ENCODE assay signal across 6 cellular contexts in the genomic region with DNA sequence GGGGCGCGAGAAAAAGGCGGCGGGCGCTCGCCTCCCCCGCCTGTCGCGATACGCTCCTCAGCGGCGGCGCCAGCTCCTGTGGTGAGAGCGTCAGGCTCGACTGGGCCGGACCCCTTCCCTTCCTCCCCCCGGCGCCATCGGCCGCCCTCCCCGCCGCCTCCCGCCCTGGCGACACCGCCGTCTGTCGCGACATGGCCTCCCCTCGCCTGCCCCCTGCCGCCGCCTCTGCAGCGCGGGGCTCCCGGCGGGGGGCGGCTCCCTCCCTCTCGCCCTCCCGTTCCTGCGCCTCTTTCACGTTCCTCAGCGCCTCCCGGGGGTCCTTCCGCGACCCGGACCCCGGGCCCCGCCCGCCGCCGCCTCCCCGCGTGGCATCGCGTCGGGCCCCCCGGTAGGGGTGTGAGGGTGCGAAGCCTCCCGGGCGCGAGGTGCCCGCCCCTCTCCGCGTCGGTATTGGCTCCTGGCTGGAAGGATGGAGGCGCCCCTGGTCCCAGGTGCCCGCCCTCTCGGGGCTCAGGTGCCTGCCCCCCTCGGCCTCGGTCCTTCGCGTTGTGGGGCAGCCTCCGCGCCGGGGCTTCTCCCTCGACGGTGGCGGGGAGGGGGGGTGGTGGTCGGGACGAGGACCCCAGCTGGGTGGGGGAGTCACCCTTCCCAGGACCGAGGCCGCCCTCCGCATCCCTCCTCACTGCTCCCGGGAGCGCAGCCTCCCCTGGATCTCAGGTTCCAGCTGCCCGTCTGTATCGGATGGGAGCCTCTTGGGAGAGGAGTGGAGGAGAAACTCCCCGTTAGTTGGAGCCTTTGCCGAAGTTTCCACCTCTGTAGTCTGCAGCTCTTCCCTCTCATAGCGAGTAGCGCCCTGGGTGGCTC. TPM values are rescaled to one million over a fixed set of nuclear protein-coding genes. Genes with fewer than 3 reads are reported as not detected.
DNase-seq lines count a peak whose midpoint lies in the region; ATAC-seq and TF ChIP-seq lines count a peak whose summit lies in the region.

No MANE protein-coding gene starts in this region.

- CTCF ChIA-PET in HEK293T (lab: Yijun Ruan, JAX), result no interaction called here

- H3K4me1 Mint-ChIP-seq in naive B cell, result peaks cover 46 to 52% (median 51%) of the 10 kb centered on the region in 3 donors

- DNase-seq in NCI-H1417 (lab: John Stamatoyannopoulos, UW), result peak in 2 of 3 experiments; percentile 39 to 44
- DNase-seq in NCI-H1417 treated with DMSO at 0.1 percent for 48 hours (lab: John Stamatoyannopoulos, UW), result no peak
- no peak for DNase-seq in astrocyte of the cerebellum (ENCODE audit: low read depth)
- DNase-seq in naive B cell, result peak; percentile 20
- no peak for DNase-seq in HEK293T (ENCODE audit: extremely low spot score)

- peaks cover 0 to 10% of the 10 kb centered on the region in 2 donors for H3K36me3 Mint-ChIP-seq in naive B cell

- ATAC-seq in naive B cell (ENCODE audit: low read depth in 2 of 2) (no peak), GM19351 (IDR thresholded peaks at IDR 0.05; ENCODE audit: unreplicated experiment) (no peak)

- no peaks in the 10 kb centered on the region for H3K9me3 Mint-ChIP-seq in naive B cell

- peak overlapping the region; percentile 70 to 99 (median 95) for H3K27ac Mint-ChIP-seq in naive B cell

- peak overlapping the region; percentile 83 to 96 (median 90) for H3K4me3 Mint-ChIP-seq in naive B cell

- POLR2A ChIA-PET in HEK293T (lab: Yijun Ruan, JAX), result interaction anchor here (1.0 to 2.0 kb wide), 5 partner anchors 18 to 54 kb away, joined by 4 to 14 read pairs (median 4); a partner anchor contains a TSS

- no peak for TF ChIP-seq CTCF in astrocyte of the cerebellum (IDR thresholded peaks at IDR 0.05; ENCODE audit: low read depth, low read length, missing control alignments)

- H3K27me3 Mint-ChIP-seq in naive B cell, result no peaks in the 10 kb centered on the region

- peak overlapping the region; percentile 86 for H3K4me3 ChIP-seq in astrocyte of the cerebellum (ENCODE audit: low read depth, low read length)

- in situ Hi-C loops in astrocyte of the cerebellum (cut with HindIII; ENCODE audit: low sequenced_read_pairs), result no loop called here

TF ChIP-seq in HEK293T, 16 proteins besides CTCF, POLR2A, EP300 and RAD21:
- no peak for TF ChIP-seq LEF1 (IDR thresholded peaks at IDR 0.05; ENCODE audit: borderline replicate concordance)
- no peak for TF ChIP-seq CTBP1 (IDR thresholded peaks at IDR 0.05; ENCODE audit: borderline replicate concordance)
- TF ChIP-seq, protein P1, sequence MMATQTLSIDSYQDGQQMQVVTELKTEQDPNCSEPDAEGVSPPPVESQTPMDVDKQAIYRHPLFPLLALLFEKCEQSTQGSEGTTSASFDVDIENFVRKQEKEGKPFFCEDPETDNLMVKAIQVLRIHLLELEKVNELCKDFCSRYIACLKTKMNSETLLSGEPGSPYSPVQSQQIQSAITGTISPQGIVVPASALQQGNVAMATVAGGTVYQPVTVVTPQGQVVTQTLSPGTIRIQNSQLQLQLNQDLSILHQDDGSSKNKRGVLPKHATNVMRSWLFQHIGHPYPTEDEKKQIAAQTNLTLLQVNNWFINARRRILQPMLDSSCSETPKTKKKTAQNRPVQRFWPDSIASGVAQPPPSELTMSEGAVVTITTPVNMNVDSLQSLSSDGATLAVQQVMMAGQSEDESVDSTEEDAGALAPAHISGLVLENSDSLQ (IDR thresholded peaks at IDR 0.05), result no peak
- TF ChIP-seq FOXM1 (IDR thresholded peaks at IDR 0.05; ENCODE audit: borderline replicate concordance), result no peak
- TF ChIP-seq SUZ12 (IDR thresholded peaks at IDR 0.05), result no peak
- TF ChIP-seq BHLHE40 (IDR thresholded peaks at IDR 0.05; ENCODE audit: borderline replicate concordance), result no peak
- TF ChIP-seq TARDBP (IDR thresholded peaks at IDR 0.05), result no peak
- no peak for TF ChIP-seq FOXA1 (IDR thresholded peaks at IDR 0.05)
- TF ChIP-seq FOXK2 (IDR thresholded peaks at IDR 0.05), result no peak
- no peak for TF ChIP-seq ZNF384 (IDR thresholded peaks at IDR 0.05)
- TF ChIP-seq L3MBTL2 (conservative IDR thresholded peaks at IDR 0.05), result no peak
- no peak for TF ChIP-seq ARNT (IDR thresholded peaks at IDR 0.05)
- no peak for TF ChIP-seq ELF4 (IDR thresholded peaks at IDR 0.05)
- TF ChIP-seq SP1 (IDR thresholded peaks at IDR 0.05), result no peak
- no peak for TF ChIP-seq HDGF (IDR thresholded peaks at IDR 0.05; ENCODE audit: borderline replicate concordance)
TF ChIP-seq in HEK293T: peak in this region for 0.

RNA-seq across cellular contexts. Expression of a gene that starts 0.6 kb away (rescaled TPM):
- polyA plus RNA-seq in naive B cell (ENCODE audit: low read depth in 6 of 6), result 10 to 100 TPM in 1 of 6 donors, 1 to 10 TPM in 5; 2.7 to 12.9 (median 6.9) TPM

RNA-seq across cellular contexts. Expression of a gene that starts 21.4 kb away (rescaled TPM):
- 10 to 100 TPM in 5 of 6 donors, 1 to 10 TPM in 1; 9.3 to 15.3 (median 12.0) TPM for polyA plus RNA-seq in naive B cell (ENCODE audit: low read depth in 6 of 6)

RNA-seq across cellular contexts. Expression of a gene that starts 22.6 kb away (rescaled TPM):
- 10 to 100 TPM; 59.3 to 83.7 (median 62.6) TPM for polyA plus RNA-seq in naive B cell (ENCODE audit: low read depth in 6 of 6)

RNA-seq across cellular contexts. Expression of a gene that starts 22.7 kb away (rescaled TPM):
- polyA plus RNA-seq in naive B cell (ENCODE audit: low read depth in 6 of 6), result 10 to 100 TPM in 2 of 6 donors, 1 to 10 TPM in 4; 7.2 to 11.6 (median 9.2) TPM

RNA-seq across cellular contexts. Expression of a gene that starts 34.8 kb away (rescaled TPM):
- polyA plus RNA-seq in naive B cell (ENCODE audit: low read depth in 6 of 6), result not detected

Comparison
In these comparisons a context has a peak if more than half of its experiments do, and no peak if none do; other contexts are left out.
1. DNase-seq: peak in NCI-H1417 (2 of 3) and naive B cell (single experiment); none in NCI-H1417 treated with DMSO at 0.1 percent for 48 hours (single experiment), astrocyte of the cerebellum (single experiment) and HEK293T (single experiment).